1 cellular context compared by ENCODE assay signal in the genomic region with DNA sequence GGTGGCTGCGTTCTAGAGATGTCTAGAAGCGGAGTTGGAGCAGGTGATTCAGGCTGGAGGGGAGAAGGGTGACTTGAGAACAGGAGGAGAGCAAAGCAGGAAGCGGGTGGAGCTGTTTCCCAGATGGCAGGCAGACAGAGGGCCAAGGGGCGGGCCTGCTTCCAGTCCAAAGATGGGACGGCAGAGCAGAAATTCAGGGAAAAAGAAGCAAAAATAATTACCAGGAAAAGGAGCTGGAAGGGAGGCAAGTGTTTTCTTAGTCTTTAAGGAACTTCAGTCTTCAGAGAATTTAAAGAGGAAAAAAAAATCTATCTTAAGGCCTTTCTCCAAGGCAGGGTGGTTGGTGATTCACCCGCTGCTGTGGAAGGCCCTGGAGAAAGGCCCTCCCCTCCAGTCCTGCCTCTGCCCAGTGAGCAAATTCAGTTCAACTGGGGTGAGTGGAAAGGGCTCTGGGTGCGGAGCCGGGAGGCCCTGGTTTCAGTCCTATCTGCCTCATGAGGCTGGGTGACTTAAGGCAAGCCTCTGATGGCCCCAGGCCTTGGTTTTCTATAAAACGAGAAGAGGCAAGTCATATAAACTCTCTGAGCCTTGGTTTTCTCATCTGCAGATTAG.
TF ChIP-seq lines count a peak whose summit lies in the region.

No MANE protein-coding gene starts in this region.

TF ChIP-seq in K562, 482 proteins besides CTCF, POLR2A, EP300 and RAD21 (continued from another document and continues in another):
- TF ChIP-seq, protein P1, sequence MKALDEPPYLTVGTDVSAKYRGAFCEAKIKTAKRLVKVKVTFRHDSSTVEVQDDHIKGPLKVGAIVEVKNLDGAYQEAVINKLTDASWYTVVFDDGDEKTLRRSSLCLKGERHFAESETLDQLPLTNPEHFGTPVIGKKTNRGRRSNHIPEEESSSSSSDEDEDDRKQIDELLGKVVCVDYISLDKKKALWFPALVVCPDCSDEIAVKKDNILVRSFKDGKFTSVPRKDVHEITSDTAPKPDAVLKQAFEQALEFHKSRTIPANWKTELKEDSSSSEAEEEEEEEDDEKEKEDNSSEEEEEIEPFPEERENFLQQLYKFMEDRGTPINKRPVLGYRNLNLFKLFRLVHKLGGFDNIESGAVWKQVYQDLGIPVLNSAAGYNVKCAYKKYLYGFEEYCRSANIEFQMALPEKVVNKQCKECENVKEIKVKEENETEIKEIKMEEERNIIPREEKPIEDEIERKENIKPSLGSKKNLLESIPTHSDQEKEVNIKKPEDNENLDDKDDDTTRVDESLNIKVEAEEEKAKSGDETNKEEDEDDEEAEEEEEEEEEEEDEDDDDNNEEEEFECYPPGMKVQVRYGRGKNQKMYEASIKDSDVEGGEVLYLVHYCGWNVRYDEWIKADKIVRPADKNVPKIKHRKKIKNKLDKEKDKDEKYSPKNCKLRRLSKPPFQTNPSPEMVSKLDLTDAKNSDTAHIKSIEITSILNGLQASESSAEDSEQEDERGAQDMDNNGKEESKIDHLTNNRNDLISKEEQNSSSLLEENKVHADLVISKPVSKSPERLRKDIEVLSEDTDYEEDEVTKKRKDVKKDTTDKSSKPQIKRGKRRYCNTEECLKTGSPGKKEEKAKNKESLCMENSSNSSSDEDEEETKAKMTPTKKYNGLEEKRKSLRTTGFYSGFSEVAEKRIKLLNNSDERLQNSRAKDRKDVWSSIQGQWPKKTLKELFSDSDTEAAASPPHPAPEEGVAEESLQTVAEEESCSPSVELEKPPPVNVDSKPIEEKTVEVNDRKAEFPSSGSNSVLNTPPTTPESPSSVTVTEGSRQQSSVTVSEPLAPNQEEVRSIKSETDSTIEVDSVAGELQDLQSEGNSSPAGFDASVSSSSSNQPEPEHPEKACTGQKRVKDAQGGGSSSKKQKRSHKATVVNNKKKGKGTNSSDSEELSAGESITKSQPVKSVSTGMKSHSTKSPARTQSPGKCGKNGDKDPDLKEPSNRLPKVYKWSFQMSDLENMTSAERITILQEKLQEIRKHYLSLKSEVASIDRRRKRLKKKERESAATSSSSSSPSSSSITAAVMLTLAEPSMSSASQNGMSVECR (CRISPR knock-in tag; IDR thresholded peaks at IDR 0.05): no peak
- TF ChIP-seq, protein P2, sequence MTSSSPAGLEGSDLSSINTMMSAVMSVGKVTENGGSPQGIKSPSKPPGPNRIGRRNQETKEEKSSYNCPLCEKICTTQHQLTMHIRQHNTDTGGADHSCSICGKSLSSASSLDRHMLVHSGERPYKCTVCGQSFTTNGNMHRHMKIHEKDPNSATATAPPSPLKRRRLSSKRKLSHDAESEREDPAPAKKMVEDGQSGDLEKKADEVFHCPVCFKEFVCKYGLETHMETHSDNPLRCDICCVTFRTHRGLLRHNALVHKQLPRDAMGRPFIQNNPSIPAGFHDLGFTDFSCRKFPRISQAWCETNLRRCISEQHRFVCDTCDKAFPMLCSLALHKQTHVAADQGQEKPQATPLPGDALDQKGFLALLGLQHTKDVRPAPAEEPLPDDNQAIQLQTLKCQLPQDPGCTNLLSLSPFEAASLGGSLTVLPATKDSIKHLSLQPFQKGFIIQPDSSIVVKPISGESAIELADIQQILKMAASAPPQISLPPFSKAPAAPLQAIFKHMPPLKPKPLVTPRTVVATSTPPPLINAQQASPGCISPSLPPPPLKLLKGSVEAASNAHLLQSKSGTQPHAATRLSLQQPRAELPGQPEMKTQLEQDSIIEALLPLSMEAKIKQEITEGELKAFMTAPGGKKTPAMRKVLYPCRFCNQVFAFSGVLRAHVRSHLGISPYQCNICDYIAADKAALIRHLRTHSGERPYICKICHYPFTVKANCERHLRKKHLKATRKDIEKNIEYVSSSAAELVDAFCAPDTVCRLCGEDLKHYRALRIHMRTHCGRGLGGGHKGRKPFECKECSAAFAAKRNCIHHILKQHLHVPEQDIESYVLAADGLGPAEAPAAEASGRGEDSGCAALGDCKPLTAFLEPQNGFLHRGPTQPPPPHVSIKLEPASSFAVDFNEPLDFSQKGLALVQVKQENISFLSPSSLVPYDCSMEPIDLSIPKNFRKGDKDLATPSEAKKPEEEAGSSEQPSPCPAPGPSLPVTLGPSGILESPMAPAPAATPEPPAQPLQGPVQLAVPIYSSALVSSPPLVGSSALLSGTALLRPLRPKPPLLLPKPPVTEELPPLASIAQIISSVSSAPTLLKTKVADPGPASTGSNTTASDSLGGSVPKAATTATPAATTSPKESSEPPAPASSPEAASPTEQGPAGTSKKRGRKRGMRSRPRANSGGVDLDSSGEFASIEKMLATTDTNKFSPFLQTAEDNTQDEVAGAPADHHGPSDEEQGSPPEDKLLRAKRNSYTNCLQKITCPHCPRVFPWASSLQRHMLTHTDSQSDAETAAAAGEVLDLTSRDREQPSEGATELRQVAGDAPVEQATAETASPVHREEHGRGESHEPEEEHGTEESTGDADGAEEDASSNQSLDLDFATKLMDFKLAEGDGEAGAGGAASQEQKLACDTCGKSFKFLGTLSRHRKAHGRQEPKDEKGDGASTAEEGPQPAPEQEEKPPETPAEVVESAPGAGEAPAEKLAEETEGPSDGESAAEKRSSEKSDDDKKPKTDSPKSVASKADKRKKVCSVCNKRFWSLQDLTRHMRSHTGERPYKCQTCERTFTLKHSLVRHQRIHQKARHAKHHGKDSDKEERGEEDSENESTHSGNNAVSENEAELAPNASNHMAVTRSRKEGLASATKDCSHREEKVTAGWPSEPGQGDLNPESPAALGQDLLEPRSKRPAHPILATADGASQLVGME (CRISPR knock-in tag; IDR thresholded peaks at IDR 0.05): no peak
- TF ChIP-seq FOXP1 (CRISPR knock-in tag; IDR thresholded peaks at IDR 0.05): no peak
- no peak for TF ChIP-seq ZNF766 (CRISPR knock-in tag; conservative IDR thresholded peaks at IDR 0.05)
- no peak for TF ChIP-seq CBX1 (IDR thresholded peaks at IDR 0.05; ENCODE audit: low read depth)
- no peak for TF ChIP-seq RBM15 (IDR thresholded peaks at IDR 0.05; ENCODE audit: insufficient read depth, low read length)
- no peak for TF ChIP-seq CBFB (CRISPR knock-in tag; IDR thresholded peaks at IDR 0.05)
- no peak for TF ChIP-seq EHMT2 (IDR thresholded peaks at IDR 0.05)
- TF ChIP-seq RBM25 (IDR thresholded peaks at IDR 0.05; ENCODE audit: low read depth, low read length, severe bottlenecking): no peak
- TF ChIP-seq SAFB (IDR thresholded peaks at IDR 0.05; ENCODE audit: borderline replicate concordance, low read depth, low read length): no peak
- TF ChIP-seq IRF2 (CRISPR knock-in tag; IDR thresholded peaks at IDR 0.05): no peak
- no peak for TF ChIP-seq ARNT (IDR thresholded peaks at IDR 0.05)
- TF ChIP-seq, protein P3, sequence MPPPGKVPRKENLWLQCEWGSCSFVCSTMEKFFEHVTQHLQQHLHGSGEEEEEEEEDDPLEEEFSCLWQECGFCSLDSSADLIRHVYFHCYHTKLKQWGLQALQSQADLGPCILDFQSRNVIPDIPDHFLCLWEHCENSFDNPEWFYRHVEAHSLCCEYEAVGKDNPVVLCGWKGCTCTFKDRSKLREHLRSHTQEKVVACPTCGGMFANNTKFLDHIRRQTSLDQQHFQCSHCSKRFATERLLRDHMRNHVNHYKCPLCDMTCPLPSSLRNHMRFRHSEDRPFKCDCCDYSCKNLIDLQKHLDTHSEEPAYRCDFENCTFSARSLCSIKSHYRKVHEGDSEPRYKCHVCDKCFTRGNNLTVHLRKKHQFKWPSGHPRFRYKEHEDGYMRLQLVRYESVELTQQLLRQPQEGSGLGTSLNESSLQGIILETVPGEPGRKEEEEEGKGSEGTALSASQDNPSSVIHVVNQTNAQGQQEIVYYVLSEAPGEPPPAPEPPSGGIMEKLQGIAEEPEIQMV (tag; conservative IDR thresholded peaks at IDR 0.05; ENCODE audit: low read depth): no peak
- no peak for TF ChIP-seq NCOA4 (IDR thresholded peaks at IDR 0.05; ENCODE audit: partially characterized antibody)
- no peak for TF ChIP-seq NCOA1 (IDR thresholded peaks at IDR 0.05; ENCODE audit: low read depth)
- TF ChIP-seq, protein P4, sequence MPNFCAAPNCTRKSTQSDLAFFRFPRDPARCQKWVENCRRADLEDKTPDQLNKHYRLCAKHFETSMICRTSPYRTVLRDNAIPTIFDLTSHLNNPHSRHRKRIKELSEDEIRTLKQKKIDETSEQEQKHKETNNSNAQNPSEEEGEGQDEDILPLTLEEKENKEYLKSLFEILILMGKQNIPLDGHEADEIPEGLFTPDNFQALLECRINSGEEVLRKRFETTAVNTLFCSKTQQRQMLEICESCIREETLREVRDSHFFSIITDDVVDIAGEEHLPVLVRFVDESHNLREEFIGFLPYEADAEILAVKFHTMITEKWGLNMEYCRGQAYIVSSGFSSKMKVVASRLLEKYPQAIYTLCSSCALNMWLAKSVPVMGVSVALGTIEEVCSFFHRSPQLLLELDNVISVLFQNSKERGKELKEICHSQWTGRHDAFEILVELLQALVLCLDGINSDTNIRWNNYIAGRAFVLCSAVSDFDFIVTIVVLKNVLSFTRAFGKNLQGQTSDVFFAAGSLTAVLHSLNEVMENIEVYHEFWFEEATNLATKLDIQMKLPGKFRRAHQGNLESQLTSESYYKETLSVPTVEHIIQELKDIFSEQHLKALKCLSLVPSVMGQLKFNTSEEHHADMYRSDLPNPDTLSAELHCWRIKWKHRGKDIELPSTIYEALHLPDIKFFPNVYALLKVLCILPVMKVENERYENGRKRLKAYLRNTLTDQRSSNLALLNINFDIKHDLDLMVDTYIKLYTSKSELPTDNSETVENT (CRISPR knock-in tag; IDR thresholded peaks at IDR 0.05): no peak
- no peak for TF ChIP-seq TOE1 (IDR thresholded peaks at IDR 0.05; ENCODE audit: borderline replicate concordance)
- TF ChIP-seq TOE1 (CRISPR knock-in tag; IDR thresholded peaks at IDR 0.05; ENCODE audit: borderline replicate concordance, low read depth): no peak
- TF ChIP-seq WHSC1 (IDR thresholded peaks at IDR 0.05; ENCODE audit: low read length): no peak
- no peak for TF ChIP-seq SAFB2 (IDR thresholded peaks at IDR 0.05; ENCODE audit: borderline replicate concordance, low read depth, low read length, severe bottlenecking)
- no peak for TF ChIP-seq ZNF165 (CRISPR knock-in tag; IDR thresholded peaks at IDR 0.05; ENCODE audit: borderline replicate concordance)
- no peak for TF ChIP-seq GTF2F1 (IDR thresholded peaks at IDR 0.05; ENCODE audit: low read depth, low read length)
- TF ChIP-seq ETS2 (tag; IDR thresholded peaks at IDR 0.05; ENCODE audit: borderline replicate concordance, poor library complexity, severe bottlenecking): no peak
- TF ChIP-seq BHLHE40 (IDR thresholded peaks at IDR 0.05; ENCODE audit: low read length): no peak
- no peak for TF ChIP-seq ZNF140 (CRISPR knock-in tag; IDR thresholded peaks at IDR 0.05)
- TF ChIP-seq HSF4 (CRISPR knock-in tag; IDR thresholded peaks at IDR 0.05; ENCODE audit: borderline replicate concordance): no peak
- TF ChIP-seq, protein P5, sequence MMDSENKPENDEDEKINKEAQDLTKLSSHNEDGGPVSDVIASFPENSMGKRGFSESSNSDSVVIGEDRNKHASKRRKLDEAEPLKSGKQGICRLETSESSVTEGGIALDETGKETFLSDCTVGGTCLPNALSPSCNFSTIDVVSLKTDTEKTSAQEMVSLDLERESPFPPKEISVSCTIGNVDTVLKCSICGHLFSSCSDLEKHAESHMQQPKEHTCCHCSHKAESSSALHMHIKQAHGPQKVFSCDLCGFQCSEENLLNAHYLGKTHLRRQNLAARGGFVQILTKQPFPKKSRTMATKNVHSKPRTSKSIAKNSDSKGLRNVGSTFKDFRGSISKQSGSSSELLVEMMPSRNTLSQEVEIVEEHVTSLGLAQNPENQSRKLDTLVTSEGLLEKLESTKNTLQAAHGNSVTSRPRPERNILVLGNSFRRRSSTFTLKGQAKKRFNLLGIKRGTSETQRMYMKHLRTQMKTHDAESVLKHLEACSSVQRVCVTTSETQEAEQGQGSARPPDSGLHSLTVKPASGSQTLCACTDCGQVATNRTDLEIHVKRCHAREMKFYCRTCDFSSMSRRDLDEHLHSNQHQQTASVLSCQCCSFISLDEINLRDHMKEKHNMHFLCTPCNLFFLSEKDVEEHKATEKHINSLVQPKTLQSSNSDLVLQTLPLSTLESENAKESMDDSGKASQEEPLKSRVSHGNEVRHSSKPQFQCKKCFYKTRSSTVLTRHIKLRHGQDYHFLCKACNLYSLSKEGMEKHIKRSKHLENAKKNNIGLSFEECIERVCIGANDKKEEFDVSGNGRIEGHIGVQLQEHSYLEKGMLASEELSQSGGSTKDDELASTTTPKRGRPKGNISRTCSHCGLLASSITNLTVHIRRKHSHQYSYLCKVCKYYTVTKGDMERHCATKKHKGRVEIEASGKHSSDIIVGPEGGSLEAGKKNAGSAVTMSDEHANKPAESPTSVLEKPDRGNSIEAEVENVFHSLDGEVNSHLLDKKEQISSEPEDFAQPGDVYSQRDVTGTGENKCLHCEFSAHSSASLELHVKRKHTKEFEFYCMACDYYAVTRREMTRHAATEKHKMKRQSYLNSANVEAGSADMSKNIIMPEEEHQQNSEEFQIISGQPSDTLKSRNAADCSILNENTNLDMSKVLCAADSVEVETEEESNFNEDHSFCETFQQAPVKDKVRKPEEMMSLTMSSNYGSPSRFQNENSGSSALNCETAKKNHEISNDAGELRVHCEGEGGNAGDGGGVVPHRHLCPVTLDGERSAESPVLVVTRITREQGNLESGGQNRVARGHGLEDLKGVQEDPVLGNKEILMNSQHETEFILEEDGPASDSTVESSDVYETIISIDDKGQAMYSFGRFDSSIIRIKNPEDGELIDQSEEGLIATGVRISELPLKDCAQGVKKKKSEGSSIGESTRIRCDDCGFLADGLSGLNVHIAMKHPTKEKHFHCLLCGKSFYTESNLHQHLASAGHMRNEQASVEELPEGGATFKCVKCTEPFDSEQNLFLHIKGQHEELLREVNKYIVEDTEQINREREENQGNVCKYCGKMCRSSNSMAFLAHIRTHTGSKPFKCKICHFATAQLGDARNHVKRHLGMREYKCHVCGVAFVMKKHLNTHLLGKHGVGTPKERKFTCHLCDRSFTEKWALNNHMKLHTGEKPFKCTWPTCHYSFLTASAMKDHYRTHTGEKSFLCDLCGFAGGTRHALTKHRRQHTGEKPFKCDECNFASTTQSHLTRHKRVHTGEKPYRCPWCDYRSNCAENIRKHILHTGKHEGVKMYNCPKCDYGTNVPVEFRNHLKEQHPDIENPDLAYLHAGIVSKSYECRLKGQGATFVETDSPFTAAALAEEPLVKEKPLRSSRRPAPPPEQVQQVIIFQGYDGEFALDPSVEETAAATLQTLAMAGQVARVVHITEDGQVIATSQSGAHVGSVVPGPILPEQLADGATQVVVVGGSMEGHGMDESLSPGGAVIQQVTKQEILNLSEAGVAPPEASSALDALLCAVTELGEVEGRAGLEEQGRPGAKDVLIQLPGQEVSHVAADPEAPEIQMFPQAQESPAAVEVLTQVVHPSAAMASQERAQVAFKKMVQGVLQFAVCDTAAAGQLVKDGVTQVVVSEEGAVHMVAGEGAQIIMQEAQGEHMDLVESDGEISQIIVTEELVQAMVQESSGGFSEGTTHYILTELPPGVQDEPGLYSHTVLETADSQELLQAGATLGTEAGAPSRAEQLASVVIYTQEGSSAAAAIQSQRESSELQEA (IDR thresholded peaks at IDR 0.05; ENCODE audit: low read depth): no peak
- no peak for TF ChIP-seq TAL1 (IDR thresholded peaks at IDR 0.05)
- TF ChIP-seq NR2C1 (IDR thresholded peaks at IDR 0.05): no peak
- TF ChIP-seq NR2C1 (tag; IDR thresholded peaks at IDR 0.05): no peak
- TF ChIP-seq, protein P6, sequence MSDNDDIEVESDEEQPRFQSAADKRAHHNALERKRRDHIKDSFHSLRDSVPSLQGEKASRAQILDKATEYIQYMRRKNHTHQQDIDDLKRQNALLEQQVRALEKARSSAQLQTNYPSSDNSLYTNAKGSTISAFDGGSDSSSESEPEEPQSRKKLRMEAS (CRISPR knock-in tag; IDR thresholded peaks at IDR 0.05): no peak
- no peak for TF ChIP-seq ZNF707 (CRISPR knock-in tag; conservative IDR thresholded peaks at IDR 0.05)
- TF ChIP-seq JUNB (CRISPR knock-in tag; conservative IDR thresholded peaks at IDR 0.05): no peak
- TF ChIP-seq BCOR (IDR thresholded peaks at IDR 0.05): no peak
- no peak for TF ChIP-seq CREB1 (IDR thresholded peaks at IDR 0.05)
- TF ChIP-seq CREB1 (CRISPR knock-in tag; IDR thresholded peaks at IDR 0.05): no peak
- TF ChIP-seq SETDB1 (IDR thresholded peaks at IDR 0.05; ENCODE audit: low read length): no peak
- TF ChIP-seq SRSF3 (IDR thresholded peaks at IDR 0.05; ENCODE audit: insufficient read depth, low read length): no peak
- no peak for TF ChIP-seq ESRRA (IDR thresholded peaks at IDR 0.05; ENCODE audit: borderline replicate concordance, low read depth)
